In genomic region chr6:327538-328183, GRCh38 we compare ENCODE assay signal across 7 cellular contexts. TPM values are rescaled to one million over a fixed set of nuclear protein-coding genes. Genes with fewer than 3 reads are reported as not detected.
DNase-seq lines count a peak whose midpoint lies in the region; ATAC-seq and TF ChIP-seq lines count a peak whose summit lies in the region.

No MANE protein-coding gene starts in this region.

- BruUV-seq in OCI-LY7 (replicated peaks; lab: Mats Ljungman, UMichigan) = TSS peak; percentile 98

- DNase-seq in OCI-LY7 (ENCODE audit: low spot score) (no peak), Right ventricle myocardium superior (peak; percentile 46), NCI-H1694 treated with DMSO at 0.1 percent for 48 hours (lab: John Stamatoyannopoulos, UW) (no peak), DMS 273 (lab: John Stamatoyannopoulos, UW; ENCODE audit: unreplicated experiment) (no peak), NAMALWA (ENCODE audit: low spot score) (no peak)
- DNase-seq in stimulated activated effector memory CD8-positive, alpha-beta T cell treated with anti-CD3 and anti-CD28 coated beads, Interleukin-12 subunit alpha, Interleukin-12 subunit beta, amount 100 ng/mL, for 72 hours (ENCODE audit: low spot score in 2 of 2) = no peak

- peaks cover 6% of the 10 kb centered on the region for H3K4me1 Mint-ChIP-seq in stimulated activated effector memory CD8-positive, alpha-beta T cell treated with anti-CD3 and anti-CD28 coated beads, Interleukin-12 subunit alpha, Interleukin-12 subunit beta, amount 100 ng/mL, for 72 hours

- H3K9me3 ChIP-seq in OCI-LY7 (ENCODE audit: low read length) = no peaks in the 10 kb centered on the region

- H3K27ac Mint-ChIP-seq in stimulated activated effector memory CD8-positive, alpha-beta T cell treated with anti-CD3 and anti-CD28 coated beads, Interleukin-12 subunit alpha, Interleukin-12 subunit beta, amount 100 ng/mL, for 72 hours = peak overlapping the region; percentile 68

- H3K27ac ChIP-seq in OCI-LY7 (ENCODE audit: low read depth, low read length, poor library complexity, severe bottlenecking) = peak overlapping the region; percentile 98

- H3K4me2 ChIP-seq in OCI-LY7 (ENCODE audit: low read length) = peak overlapping the region; percentile 77

- H3K79me2 ChIP-seq in OCI-LY7 (ENCODE audit: insufficient read depth, low read depth, low read length) = peaks cover 74% of the 10 kb centered on the region

- POLR2A ChIA-PET in OCI-LY7 (lab: Charles Lee) = interaction anchor here (0.7 to 7.6 kb wide), 24 partner anchors 10 to 137 kb away, joined by 3 to 77 read pairs (median 6); partner anchors contain the start of gene DUSP22

- H3K36me3 Mint-ChIP-seq in stimulated activated effector memory CD8-positive, alpha-beta T cell treated with anti-CD3 and anti-CD28 coated beads, Interleukin-12 subunit alpha, Interleukin-12 subunit beta, amount 100 ng/mL, for 72 hours = peaks cover 9% of the 10 kb centered on the region

- H2AFZ ChIP-seq in OCI-LY7 (ENCODE audit: low read length) = peak overlapping the region; percentile 2; the same call in 1 of the 2 replicates

- CTCF ChIA-PET in OCI-LY7 (lab: Charles Lee; ENCODE audit: unreplicated experiment) = interaction anchor here (0.6 to 1.6 kb wide), 4 partner anchors 13 to 109 kb away, joined by 3 to 7 read pairs (median 4); no protein-coding TSS in a partner anchor

- peak; percentile 3 for ATAC-seq in GM19395 (IDR thresholded peaks at IDR 0.05; ENCODE audit: unreplicated experiment)
- ATAC-seq in Right ventricle myocardium superior (ENCODE audit: poor library complexity) = peak; percentile 31
- no peak for ATAC-seq in stimulated activated effector memory CD8-positive, alpha-beta T cell treated with anti-CD3 and anti-CD28 coated beads, Interleukin-12 subunit alpha, Interleukin-12 subunit beta, amount 100 ng/mL, for 72 hours

- peaks cover 38% of the 10 kb centered on the region; the same call in 1 of the 2 replicates for H3K36me3 ChIP-seq in OCI-LY7 (ENCODE audit: insufficient read depth, low read length)

- peaks cover 98% of the 10 kb centered on the region for H3K4me1 ChIP-seq in OCI-LY7 (ENCODE audit: insufficient read depth, low read length, poor library complexity, severe bottlenecking)

- no peak for TF ChIP-seq CTCF in OCI-LY7 (conservative IDR thresholded peaks at IDR 0.05; ENCODE audit: low read length)

- intact Hi-C loops in OCI-LY7 (cut with micrococcal nuclease; ENCODE audit: unreplicated experiment) = loop anchor here (1.0 to 2.0 kb wide), 5 partner anchors 21 to 109 kb away; partner anchors contain the start of gene IRF4
- intact Hi-C loops in Right ventricle myocardium superior (cut with DNase I) = no loop called here

- no peaks in the 10 kb centered on the region for H3K9me2 ChIP-seq in OCI-LY7 (ENCODE audit: insufficient read depth, low read length)

- H4K20me1 ChIP-seq in OCI-LY7 (ENCODE audit: insufficient read depth, low read length) = no peaks in the 10 kb centered on the region

- H3K9me3 Mint-ChIP-seq in stimulated activated effector memory CD8-positive, alpha-beta T cell treated with anti-CD3 and anti-CD28 coated beads, Interleukin-12 subunit alpha, Interleukin-12 subunit beta, amount 100 ng/mL, for 72 hours = no peaks in the 10 kb centered on the region

- no peak overlapping the region for H3K4me3 Mint-ChIP-seq in stimulated activated effector memory CD8-positive, alpha-beta T cell treated with anti-CD3 and anti-CD28 coated beads, Interleukin-12 subunit alpha, Interleukin-12 subunit beta, amount 100 ng/mL, for 72 hours

- H3K4me3 ChIP-seq in OCI-LY7 (ENCODE audit: low read depth, low read length, poor library complexity, severe bottlenecking) = peak overlapping the region; percentile 58

RNA-seq across cellular contexts. Expression of gene DUSP22, which starts 35.4 kb away (rescaled TPM):
- 133 and 149 TPM in 2 replicates for total RNA-seq in OCI-LY7 (2014; rRNA removed; shearing (Covaris generic))
- 171 and 215 TPM in 2 replicates for total RNA-seq in OCI-LY7 (2022)
- total RNA-seq in Right ventricle myocardium superior = 50.5 TPM
